In genomic region chr2:63047534-63048281, GRCh38 we compare ENCODE assay signal across 1 cellular context.
A peak's percentile ranks its signal among the peaks of the same experiment; 100 is the strongest.
TF ChIP-seq lines count a peak whose summit lies in the region.

No MANE protein-coding gene starts in this region.

TF ChIP-seq in HepG2, 621 proteins besides CTCF, POLR2A, EP300 and RAD21 (continued from another document):
- TF ChIP-seq ZNF430 (CRISPR knock-in tag; IDR thresholded peaks at IDR 0.05) (0 out of 2 replicates have a peak, but pooled peaks have one; percentile 40), RBM22 (optimal IDR thresholded peaks at IDR 0.05; ENCODE audit: low read length) (peak; percentile 10), DPF2 (CRISPR knock-in tag; IDR thresholded peaks at IDR 0.05; ENCODE audit: borderline replicate concordance, low read depth) (no peak), GABPB1 (CRISPR knock-in tag; IDR thresholded peaks at IDR 0.05) (peak; percentile 18; the same call in 1 of the 2 replicates), POGZ (CRISPR knock-in tag; IDR thresholded peaks at IDR 0.05) (peak; percentile 50; the same call in 1 of the 2 replicates), AGO2 (optimal IDR thresholded peaks at IDR 0.05; ENCODE audit: low read depth, low read length) (peak; percentile 97), POLR2G (IDR thresholded peaks at IDR 0.05; ENCODE audit: low read depth, low read length) (peak; percentile 10; the same call in 1 of the 2 replicates)
